In the genomic region with DNA sequence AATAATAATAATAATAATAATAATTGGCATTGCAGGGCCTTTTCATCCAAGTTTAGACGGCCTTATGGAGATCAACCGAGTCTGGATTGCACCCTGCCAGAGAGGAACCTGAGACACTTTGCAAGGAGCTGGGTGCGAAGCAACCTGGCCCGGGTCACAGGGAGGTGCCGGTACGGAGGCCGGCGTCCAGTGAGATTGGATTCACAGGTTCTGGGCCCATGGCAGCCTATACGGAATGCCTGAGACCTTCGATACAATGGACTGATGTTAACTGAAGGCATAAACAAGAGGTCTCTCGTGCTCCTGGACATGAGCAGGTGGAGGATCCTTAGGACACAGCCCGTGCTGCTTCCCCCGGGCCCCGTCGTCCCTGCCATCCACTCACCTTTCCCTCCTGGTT, we compare ENCODE assay signal across 17 cellular contexts.
"Had no signal": no experiment of that assay in that cellular context is flagged by ENCODE, and none has a peak within 500 bp of the region (broad histone marks: within the 10 kb centered on the region; RNA-seq: fewer than 3 reads in every experiment).

No MANE protein-coding gene starts in this region.

- H3K4me1 ChIP-seq: colonic mucosa, esophagus muscularis mucosa, foreskin keratinocyte, gastroesophageal sphincter, heart left ventricle, left lung, lower lobe of right lung had no signal

- DNase-seq: colonic mucosa; cortex of kidney; effector CD4-positive, alpha-beta T cell; effector memory CD4-positive, alpha-beta T cell; foreskin keratinocyte; heart left ventricle; left cardiac atrium; left lung; left ventricle myocardium superior; lower lobe of right lung; mesendoderm; midbrain had no signal

- H2AFZ ChIP-seq: hepatocyte had no signal

- H3K4me3 Mint-ChIP-seq: dendritic cell treated with granulocyte-macrophage colony-stimulating factor and Interleukin-4, amounts not matched to agents 40 ng/mL and 50 ng/mL, for 4 days; memory B cell had no signal

- ATAC-seq: foreskin keratinocyte, gastroesophageal sphincter, heart left ventricle, left cardiac atrium, left lung, left ventricle myocardium superior, lower lobe of right lung had no signal

- H3K4me2 ChIP-seq: hepatocyte had no signal

- H3K9me3 ChIP-seq: colonic mucosa, lower lobe of right lung had no signal

- H3K27me3 ChIP-seq: colonic mucosa, foreskin keratinocyte, hepatocyte had no signal

- H3K27ac Mint-ChIP-seq: dendritic cell treated with granulocyte-macrophage colony-stimulating factor and Interleukin-4, amounts not matched to agents 40 ng/mL and 50 ng/mL, for 4 days; memory B cell had no signal

- H3K4me1 Mint-ChIP-seq: memory B cell had no signal

- H3K27ac ChIP-seq: colonic mucosa, esophagus muscularis mucosa, foreskin keratinocyte, gastroesophageal sphincter, heart left ventricle, hepatocyte, left lung, lower lobe of right lung had no signal

- H3K4me3 ChIP-seq: colonic mucosa, esophagus muscularis mucosa, gastroesophageal sphincter, heart left ventricle, hepatocyte, left lung, lower lobe of right lung had no signal

- H3K36me3 Mint-ChIP-seq: memory B cell had no signal

- H3K36me3 ChIP-seq: colonic mucosa, esophagus muscularis mucosa, gastroesophageal sphincter, heart left ventricle, left lung, lower lobe of right lung had no signal
